In the genomic region with DNA sequence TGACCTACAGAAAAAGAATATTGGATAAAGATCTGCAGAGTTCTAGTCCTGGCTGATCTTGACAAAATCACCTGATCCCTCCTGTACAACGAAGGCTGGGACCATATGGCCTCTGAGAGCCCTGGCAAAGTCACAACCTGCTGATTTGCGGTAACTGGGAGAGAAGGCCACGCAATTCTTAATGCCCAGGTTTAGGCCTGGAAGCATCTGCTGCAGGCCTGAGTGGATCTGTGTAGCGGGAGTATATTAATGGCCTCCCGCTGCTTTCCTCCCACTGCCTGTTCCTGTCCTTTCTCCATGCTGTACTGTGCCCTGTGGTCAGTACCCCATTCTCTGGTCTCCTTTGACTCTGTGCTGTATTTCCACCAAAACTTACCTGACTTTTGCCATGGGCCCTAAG, we compare ENCODE assay signal across 1 cellular context.
TF ChIP-seq lines count a peak whose summit lies in the region.

No MANE protein-coding gene starts in this region.

TF ChIP-seq in IMR-90, 13 proteins besides CTCF, POLR2A, EP300 and RAD21 (continued from another document):
- no peak for TF ChIP-seq ELK1 (IDR thresholded peaks at IDR 0.05; ENCODE audit: borderline replicate concordance, low read depth, low read length)
- TF ChIP-seq, protein P1, sequence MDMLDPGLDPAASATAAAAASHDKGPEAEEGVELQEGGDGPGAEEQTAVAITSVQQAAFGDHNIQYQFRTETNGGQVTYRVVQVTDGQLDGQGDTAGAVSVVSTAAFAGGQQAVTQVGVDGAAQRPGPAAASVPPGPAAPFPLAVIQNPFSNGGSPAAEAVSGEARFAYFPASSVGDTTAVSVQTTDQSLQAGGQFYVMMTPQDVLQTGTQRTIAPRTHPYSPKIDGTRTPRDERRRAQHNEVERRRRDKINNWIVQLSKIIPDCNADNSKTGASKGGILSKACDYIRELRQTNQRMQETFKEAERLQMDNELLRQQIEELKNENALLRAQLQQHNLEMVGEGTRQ (IDR thresholded peaks at IDR 0.05; ENCODE audit: low read depth, low read length) = no peak
- TF ChIP-seq BHLHE40 (IDR thresholded peaks at IDR 0.05; ENCODE audit: low read depth, low read length) = no peak
- no peak for TF ChIP-seq NFE2L2 (IDR thresholded peaks at IDR 0.05; ENCODE audit: low read depth, low read length)
- TF ChIP-seq CEBPB (IDR thresholded peaks at IDR 0.05; ENCODE audit: low read depth, low read length) = no peak
- no peak for TF ChIP-seq SMC3 (IDR thresholded peaks at IDR 0.05; ENCODE audit: low read depth, low read length)
